In the genomic region with DNA sequence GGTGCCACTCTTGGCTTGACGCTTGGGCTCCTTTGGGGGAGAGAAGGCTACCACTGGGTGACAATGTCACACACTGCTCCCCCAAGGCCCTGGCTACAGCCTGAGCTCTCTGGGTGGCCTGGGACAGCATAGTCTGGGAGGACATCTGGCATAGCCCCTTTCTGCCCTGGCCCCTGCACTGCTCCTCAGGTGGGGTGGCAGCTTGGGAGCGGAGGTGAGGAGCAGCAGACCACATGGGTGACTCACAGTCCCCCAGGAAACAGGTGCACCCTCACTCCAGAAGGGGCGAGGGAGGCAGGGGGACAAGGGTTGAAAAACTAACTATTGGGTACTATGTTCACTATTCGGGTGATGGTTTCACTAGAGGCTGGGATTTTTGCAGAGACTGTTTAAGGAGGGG, we compare ENCODE assay signal across 18 cellular contexts. TPM values are rescaled to one million over a fixed set of nuclear protein-coding genes. Genes with fewer than 3 reads are reported as not detected.
"Had no signal": no experiment of that assay in that cellular context is flagged by ENCODE, and none has a peak within 500 bp of the region (broad histone marks: within the 10 kb centered on the region; RNA-seq: fewer than 3 reads in every experiment).

No MANE protein-coding gene starts in this region.

- DNase-seq: effector CD8-positive, alpha-beta T cell; foreskin keratinocyte; heart left ventricle; hypothalamus; immature natural killer cell; islet precursor cell; kidney; kidney glomerular epithelial cell; left colon; left ventricle myocardium superior; lower lobe of right lung; mesenchymal stem cell; mucosa of descending colon had no signal

- H3K36me3 ChIP-seq: esophagus muscularis mucosa, gastroesophageal sphincter, heart left ventricle, lower lobe of right lung had no signal

- H3K4me1 ChIP-seq: esophagus muscularis mucosa, foreskin keratinocyte, gastroesophageal sphincter, heart left ventricle, lower lobe of right lung had no signal

- H3K4me3 ChIP-seq: coronary artery, esophagus muscularis mucosa, gastroesophageal sphincter, heart left ventricle, hepatocyte, lower lobe of right lung, mucosa of descending colon had no signal

- H3K27ac ChIP-seq: coronary artery, esophagus muscularis mucosa, foreskin keratinocyte, gastroesophageal sphincter, heart left ventricle, hepatocyte, lower lobe of right lung had no signal

- H3K79me2 ChIP-seq: hepatocyte had no signal

- H3K9me3 ChIP-seq: lower lobe of right lung, mucosa of descending colon had no signal

- H3K4me2 ChIP-seq: hepatocyte had no signal

- ATAC-seq: foreskin keratinocyte, gastroesophageal sphincter, left colon, left lobe of liver, left ventricle myocardium superior, lower lobe of right lung, mucosa of descending colon had no signal

- H3K27me3 ChIP-seq: foreskin keratinocyte, hepatocyte had no signal

RNA-seq across cellular contexts. Expression of gene NPTX2, which starts 45.2 kb away (rescaled TPM):
- total RNA-seq: foreskin keratinocyte had no signal
- polyA plus RNA-seq: foreskin keratinocyte, immature natural killer cell had no signal
